Comparison of ENCODE assay signal across 15 cellular contexts in genomic region chr9:92299116-92299515, GRCh38. TPM values are rescaled to one million over a fixed set of nuclear protein-coding genes. Genes with fewer than 3 reads are reported as not detected.
DNase-seq lines count a peak whose midpoint lies in the region; ATAC-seq and TF ChIP-seq lines count a peak whose summit lies in the region.
"Had no signal": no experiment of that assay in that cellular context is flagged by ENCODE, and none has a peak within 500 bp of the region (broad histone marks: within the 10 kb centered on the region; RNA-seq: fewer than 3 reads in every experiment).

No MANE protein-coding gene starts in this region.

- intact Hi-C loops in activated naive CD4-positive, alpha-beta T cell treated with anti-CD3 and anti-CD28 coated beads for 36 hours (cut with micrococcal nuclease) = loop anchor here (5.0 kb wide), 1 partner anchor 37 kb away; no protein-coding TSS in a partner anchor
- intact Hi-C loops in activated CD8-positive, alpha-beta T cell treated with anti-CD3 and anti-CD28 coated beads for 36 hours (cut with micrococcal nuclease) = no loop called here

- POLR2A ChIA-PET in activated CD8-positive, alpha-beta T cell treated with anti-CD3 and anti-CD28 coated beads for 36 hours (lab: Charles Lee) = interaction anchor here (1.2 to 2.1 kb wide), 3 partner anchors 11 to 27 kb away, joined by 3 to 4 read pairs (median 4); partner anchors contain the start of gene CENPP

- no peak for TF ChIP-seq CTCF in activated CD8-positive, alpha-beta T cell treated with anti-CD3 and anti-CD28 coated beads for 36 hours (IDR thresholded peaks at IDR 0.05)

- peaks cover 15% of the 10 kb centered on the region for H3K4me1 Mint-ChIP-seq in activated naive CD4-positive, alpha-beta T cell treated with anti-CD3 and anti-CD28 coated beads for 36 hours (ENCODE audit: low read depth)
- peaks cover 28% of the 10 kb centered on the region for H3K4me1 Mint-ChIP-seq in activated CD8-positive, alpha-beta T cell treated with anti-CD3 and anti-CD28 coated beads for 36 hours (ENCODE audit: low read depth)
- H3K4me1 Mint-ChIP-seq in stimulated activated memory B cell treated with anti-CD40 and anti-IgM and Interleukin-4, amounts not matched to agents 10 μg/mL and 1 μg/mL and 100 μg/mL, for 72 hours = peaks cover 23% of the 10 kb centered on the region

- no peaks in the 10 kb centered on the region for H3K27me3 Mint-ChIP-seq in activated naive CD4-positive, alpha-beta T cell treated with anti-CD3 and anti-CD28 coated beads for 36 hours (ENCODE audit: low read depth)
- H3K27me3 Mint-ChIP-seq in activated CD8-positive, alpha-beta T cell treated with anti-CD3 and anti-CD28 coated beads for 36 hours = no peaks in the 10 kb centered on the region
- H3K27me3 Mint-ChIP-seq in stimulated activated memory B cell treated with anti-CD40 and anti-IgM and Interleukin-4, amounts not matched to agents 10 μg/mL and 1 μg/mL and 100 μg/mL, for 72 hours = no peaks in the 10 kb centered on the region

- no peak overlapping the region for H3K4me3 Mint-ChIP-seq in activated naive CD4-positive, alpha-beta T cell treated with anti-CD3 and anti-CD28 coated beads for 36 hours
- no peak overlapping the region for H3K4me3 Mint-ChIP-seq in activated CD8-positive, alpha-beta T cell treated with anti-CD3 and anti-CD28 coated beads for 36 hours
- H3K4me3 Mint-ChIP-seq in stimulated activated memory B cell treated with anti-CD40 and anti-IgM and Interleukin-4, amounts not matched to agents 10 μg/mL and 1 μg/mL and 100 μg/mL, for 72 hours = peak overlapping the region; percentile 11

- ATAC-seq in activated naive CD4-positive, alpha-beta T cell treated with anti-CD3 and anti-CD28 coated beads, Interleukin-2, amount 50 U/mL, for 72 hours = no peak
- peak; percentile 52 for ATAC-seq in GM21786 (IDR thresholded peaks at IDR 0.05; ENCODE audit: unreplicated experiment)
- no peak for ATAC-seq in activated CD8-positive, alpha-beta T cell treated with anti-CD3 and anti-CD28 coated beads for 36 hours
- ATAC-seq in stimulated activated memory B cell treated with anti-CD40 and anti-IgM and Interleukin-4, amounts not matched to agents 10 μg/mL and 1 μg/mL and 100 μg/mL, for 72 hours = peak; percentile 78
- ATAC-seq in HG02763 (IDR thresholded peaks at IDR 0.05; ENCODE audit: unreplicated experiment) = no peak

- H3K27ac Mint-ChIP-seq in activated naive CD4-positive, alpha-beta T cell treated with anti-CD3 and anti-CD28 coated beads for 36 hours = peak overlapping the region; percentile 20
- peak overlapping the region in 1 of 2 donors; percentile 4 for H3K27ac Mint-ChIP-seq in activated naive CD4-positive, alpha-beta T cell treated with anti-CD3 and anti-CD28 coated beads, Interleukin-2, amount 50 U/mL, for 72 hours
- peak overlapping the region; percentile 64 for H3K27ac Mint-ChIP-seq in activated CD8-positive, alpha-beta T cell treated with anti-CD3 and anti-CD28 coated beads for 36 hours
- peak overlapping the region; percentile 71 for H3K27ac Mint-ChIP-seq in stimulated activated memory B cell treated with anti-CD40 and anti-IgM and Interleukin-4, amounts not matched to agents 10 μg/mL and 1 μg/mL and 100 μg/mL, for 72 hours

- peaks cover 37% of the 10 kb centered on the region for H3K36me3 Mint-ChIP-seq in activated naive CD4-positive, alpha-beta T cell treated with anti-CD3 and anti-CD28 coated beads for 36 hours (ENCODE audit: low read depth)
- H3K36me3 Mint-ChIP-seq in activated naive CD4-positive, alpha-beta T cell treated with anti-CD3 and anti-CD28 coated beads, Interleukin-2, amount 50 U/mL, for 72 hours = peaks cover 5 to 16% of the 10 kb centered on the region in 2 donors
- peaks cover 50% of the 10 kb centered on the region for H3K36me3 Mint-ChIP-seq in activated CD8-positive, alpha-beta T cell treated with anti-CD3 and anti-CD28 coated beads for 36 hours (ENCODE audit: low read depth)
- peaks cover 40% of the 10 kb centered on the region for H3K36me3 Mint-ChIP-seq in stimulated activated memory B cell treated with anti-CD40 and anti-IgM and Interleukin-4, amounts not matched to agents 10 μg/mL and 1 μg/mL and 100 μg/mL, for 72 hours

- no peaks in the 10 kb centered on the region for H3K9me3 Mint-ChIP-seq in activated naive CD4-positive, alpha-beta T cell treated with anti-CD3 and anti-CD28 coated beads for 36 hours
- H3K9me3 Mint-ChIP-seq in activated naive CD4-positive, alpha-beta T cell treated with anti-CD3 and anti-CD28 coated beads, Interleukin-2, amount 50 U/mL, for 72 hours = no peaks in the 10 kb centered on the region
- no peaks in the 10 kb centered on the region for H3K9me3 Mint-ChIP-seq in activated CD8-positive, alpha-beta T cell treated with anti-CD3 and anti-CD28 coated beads for 36 hours
- no peaks in the 10 kb centered on the region for H3K9me3 Mint-ChIP-seq in stimulated activated memory B cell treated with anti-CD40 and anti-IgM and Interleukin-4, amounts not matched to agents 10 μg/mL and 1 μg/mL and 100 μg/mL, for 72 hours

- CTCF ChIA-PET in activated naive CD4-positive, alpha-beta T cell treated with anti-CD3 and anti-CD28 coated beads for 36 hours (lab: Charles Lee) = no interaction called here
- CTCF ChIA-PET in activated CD8-positive, alpha-beta T cell treated with anti-CD3 and anti-CD28 coated beads for 36 hours (lab: Charles Lee) = interaction anchor here (1.5 kb wide), 1 partner anchor 159 kb away, joined by 4 read pairs; no protein-coding TSS in a partner anchor

- DNase-seq in activated naive CD4-positive, alpha-beta T cell treated with anti-CD3 and anti-CD28 coated beads for 36 hours = no peak
- DNase-seq in activated naive CD4-positive, alpha-beta T cell treated with anti-CD3 and anti-CD28 coated beads, Interleukin-2, amount 50 U/mL, for 72 hours (ENCODE audit: low spot score in 2 of 2) = no peak
- DNase-seq in activated CD8-positive, alpha-beta T cell treated with anti-CD3 and anti-CD28 coated beads for 36 hours = no peak
- DNase-seq in nucleus accumbens (lab: John Stamatoyannopoulos, UW) = no peak
- DNase-seq in stimulated activated CD4-positive, alpha-beta T cell treated with anti-CD3 and anti-CD28 coated beads, Interleukin-12 subunit alpha, Interleukin-12 subunit beta, amount 100 ng/mL, for 4 hours = no peak
- DNase-seq: activated gamma-delta T cell treated with Interleukin-2 at 50 U/mL for 16 hours; midbrain; NCI-H2029; NCI-H510A; occipital lobe; SJCRH30; stimulated activated naive CD4-positive, alpha-beta T cell had no signal

RNA-seq across cellular contexts. Expression of gene IARS1, which starts 5.6 kb away (rescaled TPM):
- total RNA-seq in activated naive CD4-positive, alpha-beta T cell treated with anti-CD3 and anti-CD28 coated beads for 36 hours = 100 to 1,000 TPM; 271 to 272 TPM
- total RNA-seq in activated naive CD4-positive, alpha-beta T cell treated with anti-CD3 and anti-CD28 coated beads, Interleukin-2, amount 50 U/mL, for 72 hours = 100 to 1,000 TPM; 199 to 222 TPM
- total RNA-seq in activated CD8-positive, alpha-beta T cell treated with anti-CD3 and anti-CD28 coated beads for 36 hours = 100 to 1,000 TPM; 247 to 251 TPM

RNA-seq across cellular contexts. Expression of gene NOL8, which starts 26.0 kb away (rescaled TPM):
- 10 to 100 TPM; 41.0 to 46.2 TPM for total RNA-seq in activated naive CD4-positive, alpha-beta T cell treated with anti-CD3 and anti-CD28 coated beads for 36 hours
- total RNA-seq in activated naive CD4-positive, alpha-beta T cell treated with anti-CD3 and anti-CD28 coated beads, Interleukin-2, amount 50 U/mL, for 72 hours = 10 to 100 TPM; 64.2 to 66.9 TPM
- 10 to 100 TPM; 44.1 to 46.5 TPM for total RNA-seq in activated CD8-positive, alpha-beta T cell treated with anti-CD3 and anti-CD28 coated beads for 36 hours

RNA-seq across cellular contexts. Expression of gene CENPP, which starts 26.6 kb away (rescaled TPM):
- 10 to 100 TPM; 24.9 to 26.5 TPM for total RNA-seq in activated naive CD4-positive, alpha-beta T cell treated with anti-CD3 and anti-CD28 coated beads for 36 hours
- total RNA-seq in activated naive CD4-positive, alpha-beta T cell treated with anti-CD3 and anti-CD28 coated beads, Interleukin-2, amount 50 U/mL, for 72 hours = 10 to 100 TPM; 22.3 to 26.4 TPM
- 10 to 100 TPM; 22.5 to 28.7 TPM for total RNA-seq in activated CD8-positive, alpha-beta T cell treated with anti-CD3 and anti-CD28 coated beads for 36 hours

Comparison
In these comparisons a context has a peak if more than half of its experiments do, and no peak if none do; other contexts are left out.
1. ATAC-seq: peak in GM21786 (single experiment) and stimulated activated memory B cell treated with anti-CD40 and anti-IgM and Interleukin-4, amounts not matched to agents 10 μg/mL and 1 μg/mL and 100 μg/mL, for 72 hours (single experiment); none in activated naive CD4-positive, alpha-beta T cell treated with anti-CD3 and anti-CD28 coated beads, Interleukin-2, amount 50 U/mL, for 72 hours (0 of 2), activated CD8-positive, alpha-beta T cell treated with anti-CD3 and anti-CD28 coated beads for 36 hours (single experiment) and HG02763 (single experiment).